13 cellular contexts compared by ENCODE assay signal in genomic region chr1:31509124-31510072, GRCh38.
DNase-seq lines count a peak whose midpoint lies in the region; ATAC-seq and TF ChIP-seq lines count a peak whose summit lies in the region.
"Had no signal": no experiment of that assay in that cellular context is flagged by ENCODE, and none has a peak within 500 bp of the region (broad histone marks: within the 10 kb centered on the region; RNA-seq: fewer than 3 reads in every experiment).

No MANE protein-coding gene starts in this region.

- no peak for TF ChIP-seq CTCF in CD4-positive, alpha-beta T cell (IDR thresholded peaks at IDR 0.05)
- TF ChIP-seq CTCF in colonic mucosa (IDR thresholded peaks at IDR 0.05) (no peak), left lung (IDR thresholded peaks at IDR 0.05) (no peak)

- no peaks in the 10 kb centered on the region for H3K27me3 ChIP-seq in CD4-positive, alpha-beta T cell (ENCODE audit: control insufficient read depth, insufficient read depth, low read length)
- H3K27me3 ChIP-seq in colonic mucosa (no peaks in the 10 kb centered on the region), left lung (peaks cover 0 to 7% of the 10 kb centered on the region in 2 donors)

- no peaks in the 10 kb centered on the region for H3K36me3 ChIP-seq in colonic mucosa
- H3K36me3 ChIP-seq in left lung: no peaks in the 10 kb centered on the region

- H3K4me1 Mint-ChIP-seq in CD4-positive, alpha-beta T cell (ENCODE audit: low read depth): peaks cover 46% of the 10 kb centered on the region

- no peak overlapping the region for H3K27ac Mint-ChIP-seq in CD4-positive, alpha-beta T cell
- H3K27ac Mint-ChIP-seq: CD8-positive, alpha-beta T cell had no signal

- peak overlapping the region in 1 of 2 donors; percentile 14 for H3K9ac ChIP-seq in colonic mucosa (ENCODE audit: low read depth in 2 of 2, low read length in 2 of 2)

- intact Hi-C loops in CD4-positive, alpha-beta T cell (cut with DNase I, micrococcal nuclease): no loop called here
- intact Hi-C loops in colonic mucosa (cut with DNase I) (no loop called here), left lung (cut with DNase I) (no loop called here)

- H3K27me3 Mint-ChIP-seq in CD4-positive, alpha-beta T cell: no peaks in the 10 kb centered on the region

- CTCF ChIA-PET in CD4-positive, alpha-beta T cell (lab: Charles Lee): no interaction called here

- ATAC-seq in CD4-positive, alpha-beta T cell (ENCODE audit: poor library complexity): peak; percentile 34
- ATAC-seq in HG03196 (IDR thresholded peaks at IDR 0.05; ENCODE audit: unreplicated experiment) (peak; percentile 37), HG02885 (IDR thresholded peaks at IDR 0.05; ENCODE audit: poor library complexity, unreplicated experiment) (no peak), left lung (no peak), GM21723 (IDR thresholded peaks at IDR 0.05; ENCODE audit: unreplicated experiment) (no peak)
- ATAC-seq: CD8-positive, alpha-beta T cell had no signal

- H3K36me3 Mint-ChIP-seq in CD4-positive, alpha-beta T cell (ENCODE audit: low read depth): no peaks in the 10 kb centered on the region
- H3K36me3 Mint-ChIP-seq: CD8-positive, alpha-beta T cell had no signal

- H3K27ac ChIP-seq in CD4-positive, alpha-beta T cell (ENCODE audit: low read depth, low read length): no peak overlapping the region
- no peak overlapping the region for H3K27ac ChIP-seq in colonic mucosa
- no peak overlapping the region for H3K27ac ChIP-seq in left lung
- H3K27ac ChIP-seq: epithelial cell of prostate had no signal

- TF ChIP-seq POLR2A in GM19099 (IDR thresholded peaks at IDR 0.05; ENCODE audit: extremely low read depth, insufficient read length, low read depth): peak; percentile 6

- no peak for DNase-seq in CD4-positive, alpha-beta T cell
- DNase-seq in colonic mucosa (peak; percentile 59), left lung (no peak), H4 (ENCODE audit: low spot score) (no peak)
- DNase-seq: activated CD4-positive, CD25-positive, alpha-beta regulatory T cell treated with anti-CD3 and anti-CD28 coated beads, Interleukin-2, amount 50 U/mL, for 72 hours; amniotic stem cell; stimulated activated naive CD4-positive, alpha-beta T cell had no signal

- H3K4me1 ChIP-seq in colonic mucosa (no peaks in the 10 kb centered on the region), left lung (no peaks in the 10 kb centered on the region)

- peak overlapping the region; percentile 12 for H3K4me3 Mint-ChIP-seq in CD4-positive, alpha-beta T cell
- H3K4me3 Mint-ChIP-seq: CD8-positive, alpha-beta T cell had no signal

- H3K9me3 Mint-ChIP-seq in CD4-positive, alpha-beta T cell: no peaks in the 10 kb centered on the region
- H3K9me3 Mint-ChIP-seq: CD8-positive, alpha-beta T cell had no signal

- POLR2A ChIA-PET in CD4-positive, alpha-beta T cell (lab: Charles Lee): no interaction called here

- H3K4me3 ChIP-seq in colonic mucosa (no peak overlapping the region), left lung (no peak overlapping the region)

- H3K9me3 ChIP-seq in CD4-positive, alpha-beta T cell (ENCODE audit: control insufficient read depth, low read length): no peaks in the 10 kb centered on the region
- no peaks in the 10 kb centered on the region for H3K9me3 ChIP-seq in colonic mucosa
- H3K9me3 ChIP-seq in left lung: no peaks in the 10 kb centered on the region

Comparison
In these comparisons a context has a peak if more than half of its experiments do, and no peak if none do; other contexts are left out.
1. ATAC-seq: peak in CD4-positive, alpha-beta T cell (single experiment) and HG03196 (single experiment); none in HG02885 (single experiment), left lung (single experiment) and GM21723 (single experiment).